ENCODE assay signal across 16 cellular contexts in the genomic region with DNA sequence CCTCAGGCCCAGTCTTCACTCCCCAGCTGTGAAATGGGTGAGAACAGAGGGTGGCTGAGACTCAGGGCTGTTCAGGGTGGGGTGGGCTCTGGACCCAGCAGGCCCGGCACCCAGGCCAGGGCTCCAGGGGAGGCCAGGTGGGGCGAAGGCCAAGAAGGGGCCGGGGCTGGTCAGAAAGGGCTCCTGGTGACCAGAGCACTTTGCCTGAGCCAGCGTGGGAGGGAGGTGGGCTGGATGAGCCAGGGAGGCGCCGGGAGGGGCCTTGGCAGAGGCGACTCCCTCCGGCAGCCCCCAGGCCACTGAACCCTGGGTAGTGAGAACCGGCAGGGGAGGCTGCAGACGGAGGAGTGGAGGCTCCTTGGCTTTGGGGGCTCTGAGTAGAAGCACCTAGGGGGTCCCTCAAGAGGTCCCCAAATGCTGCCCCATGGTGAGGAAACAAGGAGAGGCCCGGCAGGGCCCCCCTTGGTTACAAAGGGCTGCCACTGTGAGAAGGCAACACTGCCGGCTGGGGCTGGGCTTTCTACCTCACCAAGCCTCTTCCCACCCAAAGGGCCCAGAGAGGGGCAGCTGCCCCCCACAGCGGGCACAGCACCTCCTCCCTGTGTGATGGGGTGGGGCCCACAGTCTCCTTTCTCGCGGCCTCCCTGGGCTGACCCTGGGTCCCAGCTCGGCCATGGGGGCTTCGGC. TPM values are rescaled to one million over a fixed set of nuclear protein-coding genes. Genes with fewer than 3 reads are reported as not detected.
DNase-seq lines count a peak whose midpoint lies in the region; ATAC-seq and TF ChIP-seq lines count a peak whose summit lies in the region.
"Had no signal": no experiment of that assay in that cellular context is flagged by ENCODE, and none has a peak within 500 bp of the region (broad histone marks: within the 10 kb centered on the region; RNA-seq: fewer than 3 reads in every experiment).

No MANE protein-coding gene starts in this region.

- H3K27me3 ChIP-seq in right atrium auricular region: no peaks in the 10 kb centered on the region
- peaks cover 0 to 39% (median 18%) of the 10 kb centered on the region in 3 donors for H3K27me3 ChIP-seq in psoas muscle (ENCODE audit: insufficient read depth in 3 of 3, low read length in 2 of 3)
- H3K27me3 ChIP-seq: thyroid gland had no signal

- no peaks in the 10 kb centered on the region for H3K9me3 Mint-ChIP-seq in natural killer cell
- no peaks in the 10 kb centered on the region for H3K9me3 Mint-ChIP-seq in natural killer cell treated with Interleukin-12 subunit alpha and Interleukin-12 subunit beta and Interleukin-15 and Interleukin-18, amount 100 ng/mL, for 72 hours
- H3K9me3 Mint-ChIP-seq: activated CD4-positive, alpha-beta T cell treated with anti-CD3 and anti-CD28 coated beads, Interleukin-2, amount 10 ng/mL, durations not matched to agents 24 days and 14 days had no signal

- no peaks in the 10 kb centered on the region for H3K36me3 ChIP-seq in right atrium auricular region
- no peaks in the 10 kb centered on the region for H3K36me3 ChIP-seq in psoas muscle (ENCODE audit: insufficient read depth in 1 of 2, low read depth in 1 of 2)
- H3K36me3 ChIP-seq: thyroid gland had no signal

- no peak for ATAC-seq in natural killer cell
- no peak for ATAC-seq in natural killer cell treated with Interleukin-12 subunit alpha and Interleukin-12 subunit beta and Interleukin-15 and Interleukin-18, amount 100 ng/mL, for 72 hours
- no peak for ATAC-seq in psoas muscle

- intact Hi-C loops in natural killer cell (cut with micrococcal nuclease): no loop called here
- intact Hi-C loops in psoas muscle (cut with DNase I): no loop called here

- DNase-seq in natural killer cell (no peak), right atrium auricular region (ENCODE audit: low spot score) (no peak), psoas muscle (peak; percentile 42 to 66), putamen (ENCODE audit: low spot score) (no peak), Ammon's horn (ENCODE audit: low spot score) (no peak), NCI-H1436 (lab: John Stamatoyannopoulos, UW) (no peak)
- no peak for DNase-seq in natural killer cell treated with Interleukin-12 subunit alpha and Interleukin-12 subunit beta and Interleukin-15 and Interleukin-18, amount 100 ng/mL, for 72 hours (ENCODE audit: low spot score)
- DNase-seq in stimulated activated naive CD4-positive, alpha-beta T cell treated with Interleukin-2 at 50 U/mL for 16 hours (lab: John Stamatoyannopoulos, UW): no peak
- DNase-seq: activated CD4-positive, alpha-beta T cell treated with anti-CD3 and anti-CD28 coated beads, Interleukin-2, amount 10 ng/mL, durations not matched to agents 24 days and 14 days; activated T-cell treated with anti-CD3 and anti-CD28 coated beads, Interleukin-2, amount 50 U/mL, for 1 hour; amygdala; GM23248; thyroid gland had no signal

- peak overlapping the region in 1 of 2 donors; percentile 45 for H3K27ac Mint-ChIP-seq in natural killer cell
- H3K27ac Mint-ChIP-seq in natural killer cell treated with Interleukin-12 subunit alpha and Interleukin-12 subunit beta and Interleukin-15 and Interleukin-18, amount 100 ng/mL, for 72 hours: no peak overlapping the region
- H3K27ac Mint-ChIP-seq: activated CD4-positive, alpha-beta T cell treated with anti-CD3 and anti-CD28 coated beads, Interleukin-2, amount 10 ng/mL, durations not matched to agents 24 days and 14 days had no signal

- H3K4me3 ChIP-seq in right atrium auricular region (no peak overlapping the region), psoas muscle (peak overlapping the region; percentile 30)
- H3K4me3 ChIP-seq: GM23248, thyroid gland had no signal

- no peaks in the 10 kb centered on the region for H3K36me3 Mint-ChIP-seq in natural killer cell
- no peaks in the 10 kb centered on the region for H3K36me3 Mint-ChIP-seq in natural killer cell treated with Interleukin-12 subunit alpha and Interleukin-12 subunit beta and Interleukin-15 and Interleukin-18, amount 100 ng/mL, for 72 hours

- H3K27me3 Mint-ChIP-seq in natural killer cell (ENCODE audit: low read depth in 2 of 2): no peaks in the 10 kb centered on the region
- H3K27me3 Mint-ChIP-seq in natural killer cell treated with Interleukin-12 subunit alpha and Interleukin-12 subunit beta and Interleukin-15 and Interleukin-18, amount 100 ng/mL, for 72 hours: no peaks in the 10 kb centered on the region
- H3K27me3 Mint-ChIP-seq: activated CD4-positive, alpha-beta T cell treated with anti-CD3 and anti-CD28 coated beads, Interleukin-2, amount 10 ng/mL, durations not matched to agents 24 days and 14 days had no signal

- H3K27ac ChIP-seq in right atrium auricular region (peak overlapping the region; percentile 73 to 91), psoas muscle (peak overlapping the region; percentile 68)
- H3K27ac ChIP-seq: GM23248, parathyroid adenoma had no signal

- H3K4me1 ChIP-seq in right atrium auricular region (peaks cover 0 to 52% of the 10 kb centered on the region in 2 donors), psoas muscle (peaks cover 12% of the 10 kb centered on the region)
- H3K4me1 ChIP-seq: parathyroid adenoma had no signal

- no peaks in the 10 kb centered on the region for H3K9me3 ChIP-seq in right atrium auricular region
- H3K9me3 ChIP-seq in psoas muscle: no peaks in the 10 kb centered on the region
- H3K9me3 ChIP-seq: thyroid gland had no signal

- WGBS in psoas muscle, 3 donors: 42 to 57% (median 44%) methylated on average over 17 of the region's 17 CpGs

- TF ChIP-seq CTCF in natural killer cell (IDR thresholded peaks at IDR 0.05) (no peak), right atrium auricular region (IDR thresholded peaks at IDR 0.05) (no peak), psoas muscle (IDR thresholded peaks at IDR 0.05) (no peak)

- peak overlapping the region; percentile 9 for H3K4me3 Mint-ChIP-seq in natural killer cell
- no peak overlapping the region for H3K4me3 Mint-ChIP-seq in natural killer cell treated with Interleukin-12 subunit alpha and Interleukin-12 subunit beta and Interleukin-15 and Interleukin-18, amount 100 ng/mL, for 72 hours
- H3K4me3 Mint-ChIP-seq: activated CD4-positive, alpha-beta T cell treated with anti-CD3 and anti-CD28 coated beads, Interleukin-2, amount 10 ng/mL, durations not matched to agents 24 days and 14 days had no signal

- H3K4me1 Mint-ChIP-seq in natural killer cell: peaks cover 35 to 74% of the 10 kb centered on the region in 2 donors
- H3K4me1 Mint-ChIP-seq in natural killer cell treated with Interleukin-12 subunit alpha and Interleukin-12 subunit beta and Interleukin-15 and Interleukin-18, amount 100 ng/mL, for 72 hours (ENCODE audit: low read depth in 2 of 2): peaks cover 17 to 40% of the 10 kb centered on the region in 2 donors

RNA-seq across cellular contexts. Expression of a gene that starts 17.1 kb away (rescaled TPM):
- total RNA-seq in natural killer cell (under 1 TPM in 2 of 3 donors, not detected in 1; 0.14 to 0.32 TPM), right atrium auricular region (under 1 TPM in 1 of 2 donors, not detected in 1; 0.33 TPM), psoas muscle (1 to 10 TPM; 1.6 to 8.9 (median 2.4) TPM)
- not detected for total RNA-seq in natural killer cell treated with Interleukin-12 subunit alpha and Interleukin-12 subunit beta and Interleukin-15 and Interleukin-18, amount 100 ng/mL, for 72 hours
- polyA plus RNA-seq in psoas muscle: under 1 TPM; 0.16 to 1.00 (median 0.61) TPM
- total RNA-seq: activated CD4-positive, alpha-beta T cell treated with anti-CD3 and anti-CD28 coated beads, Interleukin-2, amount 10 ng/mL, durations not matched to agents 24 days and 14 days; GM23248; HT-29; NCI-H460; thyroid gland had no signal
- polyA plus RNA-seq: GM23248 had no signal

RNA-seq across cellular contexts. Expression of a gene that starts 21.7 kb away (rescaled TPM):
- total RNA-seq in natural killer cell (100 to 1,000 TPM; 487 to 595 (median 536) TPM), right atrium auricular region (10 to 100 TPM in 1 of 2 donors, 1 to 10 TPM in 1; 7.9 to 12.1 TPM), psoas muscle (10 to 100 TPM; 14.4 to 27.1 (median 19.1) TPM)
- 100 to 1,000 TPM; 240 to 358 TPM for total RNA-seq in natural killer cell treated with Interleukin-12 subunit alpha and Interleukin-12 subunit beta and Interleukin-15 and Interleukin-18, amount 100 ng/mL, for 72 hours
- polyA plus RNA-seq in psoas muscle: 10 to 100 TPM in 1 of 3 donors, 1 to 10 TPM in 2; 7.5 to 11.5 (median 9.4) TPM
- total RNA-seq: GM23248, NCI-H460 had no signal

RNA-seq across cellular contexts. Expression of a gene that starts 35.8 kb away (rescaled TPM):
- total RNA-seq in natural killer cell (1 to 10 TPM; 1.2 to 5.4 (median 3.6) TPM), right atrium auricular region (not detected), psoas muscle (1,000 to 10,000 TPM in 3 of 4 donors, 100 to 1,000 TPM in 1; 985 to 3,047 (median 2,750) TPM)
- 1 to 10 TPM in 1 of 2 donors, not detected in 1; 1.4 TPM for total RNA-seq in natural killer cell treated with Interleukin-12 subunit alpha and Interleukin-12 subunit beta and Interleukin-15 and Interleukin-18, amount 100 ng/mL, for 72 hours
- 1,000 to 10,000 TPM; 1,614 to 6,537 (median 3,259) TPM for polyA plus RNA-seq in psoas muscle
- total RNA-seq: activated CD4-positive, alpha-beta T cell treated with anti-CD3 and anti-CD28 coated beads, Interleukin-2, amount 10 ng/mL, durations not matched to agents 24 days and 14 days; GM23248; NCI-H460; thyroid gland had no signal
- polyA plus RNA-seq: GM23248 had no signal

RNA-seq across cellular contexts. Expression of a gene that starts 39.8 kb away (rescaled TPM):
- total RNA-seq in natural killer cell: not detected
- not detected for total RNA-seq in natural killer cell treated with Interleukin-12 subunit alpha and Interleukin-12 subunit beta and Interleukin-15 and Interleukin-18, amount 100 ng/mL, for 72 hours
- not detected for total RNA-seq in right atrium auricular region
- under 1 TPM in 1 of 4 donors, not detected in 3; 0.28 TPM for total RNA-seq in psoas muscle
- under 1 TPM in 2 of 3 donors, not detected in 1; 0.04 to 0.06 TPM for polyA plus RNA-seq in psoas muscle
- total RNA-seq: activated CD4-positive, alpha-beta T cell treated with anti-CD3 and anti-CD28 coated beads, Interleukin-2, amount 10 ng/mL, durations not matched to agents 24 days and 14 days; GM23248; NCI-H460; thyroid gland had no signal
- polyA plus RNA-seq: GM23248 had no signal

RNA-seq across cellular contexts. Expression of a gene that starts 45.0 kb away (rescaled TPM):
- total RNA-seq in natural killer cell (10 to 100 TPM; 15.8 to 27.9 (median 26.2) TPM), right atrium auricular region (10 to 100 TPM; 12.8 to 16.4 TPM), psoas muscle (1,000 to 10,000 TPM; 1,884 to 7,638 (median 4,017) TPM)
- total RNA-seq in natural killer cell treated with Interleukin-12 subunit alpha and Interleukin-12 subunit beta and Interleukin-15 and Interleukin-18, amount 100 ng/mL, for 72 hours: under 1 TPM in 1 of 2 donors, not detected in 1; 0.33 TPM
- 1,000 to 10,000 TPM; 1,367 to 5,833 (median 3,289) TPM for polyA plus RNA-seq in psoas muscle
- total RNA-seq: GM23248, HT-29, NCI-H460 had no signal
- polyA plus RNA-seq: GM23248 had no signal

Comparison
In these comparisons a context has a peak if more than half of its experiments do, and no peak if none do; other contexts are left out.
1. DNase-seq: peak in psoas muscle (2 of 2); none in natural killer cell (single experiment), natural killer cell treated with Interleukin-12 subunit alpha and Interleukin-12 subunit beta and Interleukin-15 and Interleukin-18, amount 100 ng/mL, for 72 hours (single experiment), right atrium auricular region (single experiment), putamen (single experiment), stimulated activated naive CD4-positive, alpha-beta T cell treated with Interleukin-2 at 50 U/mL for 16 hours (single experiment), Ammon's horn (single experiment) and NCI-H1436 (single experiment).
2. RNA of a gene that starts 21.7 kb away (total RNA-seq): 487 to 595 TPM in natural killer cell and 240 to 358 TPM in natural killer cell treated with Interleukin-12 subunit alpha and Interleukin-12 subunit beta and Interleukin-15 and Interleukin-18, amount 100 ng/mL, for 72 hours; 14.4 to 27.1 TPM in psoas muscle and 7.9 to 12.1 TPM in right atrium auricular region; every median in the first group is over 4 times any median in the second.
3. RNA of a gene that starts 35.8 kb away (total RNA-seq): 985 to 3,047 TPM in psoas muscle; 1.2 to 5.4 TPM in natural killer cell, 1.4 TPM in natural killer cell treated with Interleukin-12 subunit alpha and Interleukin-12 subunit beta and Interleukin-15 and Interleukin-18, amount 100 ng/mL, for 72 hours and not detected in right atrium auricular region; every median in the first group is over 100 times any median in the second.